Comparison of ENCODE assay signal across 25 cellular contexts in the genomic region with DNA sequence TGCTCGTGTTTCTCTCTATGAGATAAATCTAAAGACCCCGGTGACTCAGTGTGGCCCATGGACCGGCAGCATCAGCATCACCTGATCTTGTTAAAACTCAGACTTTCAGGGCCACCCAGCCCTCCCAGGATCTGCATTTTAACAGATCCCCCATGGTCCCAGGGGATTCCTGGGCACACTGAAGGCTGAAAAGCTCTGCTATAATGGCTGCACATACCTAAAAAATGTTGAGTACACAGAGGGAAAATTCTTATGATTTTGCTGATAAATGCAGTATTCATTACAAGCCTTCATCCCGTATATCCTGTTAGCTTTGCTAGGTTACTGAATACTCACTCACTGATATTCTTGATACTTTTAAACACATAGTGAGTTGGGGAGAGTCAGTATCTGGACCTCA.
DNase-seq lines count a peak whose midpoint lies in the region; TF ChIP-seq lines count a peak whose summit lies in the region.
"Had no signal": no experiment of that assay in that cellular context is flagged by ENCODE, and none has a peak within 500 bp of the region (broad histone marks: within the 10 kb centered on the region; RNA-seq: fewer than 3 reads in every experiment).

No MANE protein-coding gene starts in this region.

- peaks cover 15% of the 10 kb centered on the region for H3K4me1 Mint-ChIP-seq in endodermal cell
- H3K4me1 Mint-ChIP-seq: CD4-positive, CD25-positive, alpha-beta regulatory T cell had no signal

- H3K27ac Mint-ChIP-seq in endodermal cell = peak overlapping the region; percentile 66
- H3K27ac Mint-ChIP-seq: CD4-positive, alpha-beta memory T cell; CD4-positive, CD25-positive, alpha-beta regulatory T cell; CD8-positive, alpha-beta memory T cell had no signal

- H3K4me1 ChIP-seq in endodermal cell (ENCODE audit: control insufficient read depth, insufficient read depth, low read length) = no peaks in the 10 kb centered on the region
- H3K4me1 ChIP-seq: BE2C, BLaER1 had no signal

- H3K27me3 Mint-ChIP-seq in endodermal cell (ENCODE audit: insufficient read depth) = peaks cover 3% of the 10 kb centered on the region

- no peaks in the 10 kb centered on the region for H3K36me3 Mint-ChIP-seq in endodermal cell (ENCODE audit: low read depth)
- H3K36me3 Mint-ChIP-seq: CD4-positive, alpha-beta memory T cell; CD4-positive, CD25-positive, alpha-beta regulatory T cell; CD8-positive, alpha-beta memory T cell had no signal

- no peaks in the 10 kb centered on the region for H3K36me3 ChIP-seq in endodermal cell (ENCODE audit: control insufficient read depth, insufficient read depth, low read length)
- H3K36me3 ChIP-seq: BE2C, BLaER1 had no signal

- no peak overlapping the region for H3K27ac ChIP-seq in endodermal cell (ENCODE audit: low read depth, low read length)
- H3K27ac ChIP-seq: BLaER1 had no signal

- DNase-seq in activated CD8-positive, alpha-beta memory T cell treated with anti-CD3 and anti-CD28 coated beads for 24 hours = peak; percentile 38
- no peak for DNase-seq in activated CD8-positive, alpha-beta memory T cell treated with anti-CD3 and anti-CD28 coated beads, Interleukin-2, amount 50 U/mL, for 4 hours
- peak; percentile 59 for DNase-seq in COLO829 (ENCODE audit: low spot score)
- DNase-seq in endodermal cell = no peak
- DNase-seq in MV-4-11 (lab: John Stamatoyannopoulos, UW) = no peak
- no peak for DNase-seq in D341Med (ENCODE audit: low spot score)
- DNase-seq: 8988T; ACHN; BE2C; C1 segment of cervical spinal cord; Caco-2; Calu3; CD4-positive, alpha-beta memory T cell; CD4-positive, CD25-positive, alpha-beta regulatory T cell; CD8-positive, alpha-beta memory T cell; DMS 273 treated with DMSO at 0.1 percent for 48 hours; DMS153; DMS53; DMS79; DND-41; EL; GDM1 had no signal

- 80% methylated on average over 3 of the region's 4 CpGs for whole genome bisulfite sequencing in endodermal cell (ENCODE audit: insufficient coverage in 1 of 2, insufficient read length in 1 of 2), 2 experiments

- no peak overlapping the region for H3K4me3 Mint-ChIP-seq in endodermal cell
- H3K4me3 Mint-ChIP-seq: CD14-positive monocyte; CD4-positive, alpha-beta memory T cell; CD4-positive, CD25-positive, alpha-beta regulatory T cell; CD8-positive, alpha-beta memory T cell had no signal

- H3K27me3 ChIP-seq in endodermal cell (ENCODE audit: control insufficient read depth, insufficient read depth, low read length, poor library complexity, severe bottlenecking) = no peaks in the 10 kb centered on the region
- H3K27me3 ChIP-seq: BLaER1 had no signal

- peaks cover 13% of the 10 kb centered on the region for H3K9me3 Mint-ChIP-seq in endodermal cell

- H3K4me3 ChIP-seq in endodermal cell (ENCODE audit: low read length) = no peak overlapping the region
- H3K4me3 ChIP-seq: BLaER1, GM12878 had no signal

- H3K9ac ChIP-seq in endodermal cell (ENCODE audit: extremely low read depth, low read length, poor library complexity, severe bottlenecking) = no peak overlapping the region
- H3K9ac ChIP-seq: BLaER1 had no signal

- peaks cover 27% of the 10 kb centered on the region for H3K9me3 ChIP-seq in endodermal cell (ENCODE audit: control insufficient read depth, low read length)
- H3K9me3 ChIP-seq: BE2C had no signal

- no peak for TF ChIP-seq CTCF in endodermal cell (conservative IDR thresholded peaks at IDR 0.05)

Comparison
In these comparisons a context has a peak if more than half of its experiments do, and no peak if none do; other contexts are left out.
1. DNase-seq: peak in activated CD8-positive, alpha-beta memory T cell treated with anti-CD3 and anti-CD28 coated beads for 24 hours (single experiment) and COLO829 (single experiment); none in activated CD8-positive, alpha-beta memory T cell treated with anti-CD3 and anti-CD28 coated beads, Interleukin-2, amount 50 U/mL, for 4 hours (single experiment), endodermal cell (single experiment), MV-4-11 (single experiment) and D341Med (single experiment).